Comparison of ENCODE assay signal across 8 cellular contexts in the genomic region with DNA sequence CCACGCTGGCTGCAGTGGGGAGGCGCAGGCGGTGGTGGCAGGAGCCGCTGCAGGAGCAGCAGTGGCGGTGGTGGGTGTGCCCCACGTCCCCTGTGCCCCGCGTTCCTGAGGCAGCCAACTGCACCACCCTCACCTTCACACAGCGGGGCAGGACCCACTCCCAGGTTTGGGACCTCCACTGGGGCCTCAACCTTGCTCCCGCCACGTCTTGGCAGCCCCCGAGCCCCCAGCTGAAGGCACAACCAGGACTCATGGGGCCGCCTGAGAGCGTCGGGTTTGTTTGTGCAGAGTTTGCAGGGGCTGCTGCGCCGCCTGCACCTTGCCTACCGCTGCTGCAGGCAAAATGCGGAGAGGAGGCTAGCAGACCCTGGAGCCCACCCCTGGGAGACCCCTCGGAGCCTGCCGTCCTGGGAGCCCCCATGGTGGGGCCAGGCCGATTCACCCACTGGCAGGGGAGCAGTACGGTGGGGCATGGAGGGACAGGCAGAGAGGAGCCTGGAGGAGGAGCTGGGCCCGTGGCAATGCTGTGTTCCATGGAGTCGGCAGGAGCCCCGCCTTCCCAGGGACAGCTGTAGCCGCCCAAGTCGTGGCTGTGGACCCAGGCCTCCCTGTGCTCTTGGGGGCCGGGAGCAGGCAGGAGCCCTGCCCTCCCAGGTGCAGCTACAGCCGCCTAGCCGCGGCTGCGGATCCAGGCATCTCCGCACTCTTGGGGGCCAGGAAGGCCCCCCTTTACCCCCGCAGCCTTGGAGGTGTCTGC.
A peak's percentile ranks its signal among the peaks of the same experiment; 100 is the strongest.
DNase-seq lines count a peak whose midpoint lies in the region; ATAC-seq and TF ChIP-seq lines count a peak whose summit lies in the region.

No MANE protein-coding gene starts in this region.

- H3K4me1 ChIP-seq in DOHH2 (ENCODE audit: control insufficient read depth, low read length) (peaks cover 21% of the 10 kb centered on the region), mucosa of rectum (ENCODE audit: control insufficient read depth in 2 of 2, insufficient read depth in 2 of 2, low read length in 2 of 2) (peaks cover 11 to 12% of the 10 kb centered on the region in 2 donors)

- H3K27me3 Mint-ChIP-seq in dendritic cell treated with granulocyte-macrophage colony-stimulating factor and Interleukin-4, amounts not matched to agents 40 ng/mL and 50 ng/mL, for 4 days, result peaks cover 34% of the 10 kb centered on the region

- H3K36me3 ChIP-seq in DOHH2 (ENCODE audit: control insufficient read depth, low read length), result no peaks in the 10 kb centered on the region
- no peaks in the 10 kb centered on the region for H3K36me3 ChIP-seq in mucosa of rectum (ENCODE audit: control insufficient read depth in 2 of 2, insufficient read depth in 2 of 2, low read length in 2 of 2)

- no peaks in the 10 kb centered on the region for H3K36me3 Mint-ChIP-seq in dendritic cell treated with granulocyte-macrophage colony-stimulating factor and Interleukin-4, amounts not matched to agents 40 ng/mL and 50 ng/mL, for 4 days (ENCODE audit: low read depth)

- H3K9ac ChIP-seq in mucosa of rectum (ENCODE audit: low read depth in 1 of 2, low read length in 2 of 2), result peak overlapping the region; percentile 63 to 69

- H3K9me2 ChIP-seq in DOHH2 (replicated peaks; ENCODE audit: control insufficient read depth, low read length), result no peaks in the 10 kb centered on the region

- H3K79me2 ChIP-seq in DOHH2 (ENCODE audit: control insufficient read depth, low read length), result no peaks in the 10 kb centered on the region

- TF ChIP-seq CTCF in DOHH2 (IDR thresholded peaks at IDR 0.05; ENCODE audit: low read depth, low read length, poor library complexity, severe bottlenecking), result peak; percentile 19

- ATAC-seq in GM18873 (IDR thresholded peaks at IDR 0.05; ENCODE audit: low FRiP score, unreplicated experiment) (no peak), HG03135 (IDR thresholded peaks at IDR 0.05; ENCODE audit: unreplicated experiment) (no peak)

- H3K27me3 ChIP-seq in DOHH2 (ENCODE audit: control insufficient read depth, low read length) (peaks cover 3% of the 10 kb centered on the region; the same call in 1 of the 2 replicates), mucosa of rectum (ENCODE audit: control insufficient read depth in 2 of 2, insufficient read depth in 2 of 2, low read length in 2 of 2) (no peaks in the 10 kb centered on the region)

- H3K4me1 Mint-ChIP-seq in dendritic cell treated with granulocyte-macrophage colony-stimulating factor and Interleukin-4, amounts not matched to agents 40 ng/mL and 50 ng/mL, for 4 days (ENCODE audit: low read depth), result peaks cover 15% of the 10 kb centered on the region

- no peaks in the 10 kb centered on the region for H3K9me3 Mint-ChIP-seq in dendritic cell treated with granulocyte-macrophage colony-stimulating factor and Interleukin-4, amounts not matched to agents 40 ng/mL and 50 ng/mL, for 4 days

- intact Hi-C loops in dendritic cell treated with granulocyte-macrophage colony-stimulating factor and Interleukin-4, amounts not matched to agents 40 ng/mL and 50 ng/mL, for 4 days (cut with micrococcal nuclease), result loop anchor here (5.0 kb wide), 2 partner anchors 129 to 601 kb away; no protein-coding TSS in a partner anchor

- peak overlapping the region; percentile 56 for H3K4me2 ChIP-seq in DOHH2 (ENCODE audit: low read length)

- no peaks in the 10 kb centered on the region for H4K20me1 ChIP-seq in DOHH2 (ENCODE audit: control insufficient read depth, insufficient read depth, low read depth, low read length)

- H3K9me3 ChIP-seq in DOHH2 (ENCODE audit: control insufficient read depth, insufficient read depth, low read length) (no peaks in the 10 kb centered on the region), mucosa of rectum (ENCODE audit: control insufficient read depth in 2 of 2, low read length in 2 of 2) (no peaks in the 10 kb centered on the region)

- peak overlapping the region; percentile 51 for H3K4me3 ChIP-seq in DOHH2 (ENCODE audit: low read length)
- peak overlapping the region; percentile 69 to 71 for H3K4me3 ChIP-seq in mucosa of rectum (ENCODE audit: low read length in 2 of 2)

- H3F3A ChIP-seq in DOHH2 (ENCODE audit: control insufficient read depth, insufficient read depth), result no peaks in the 10 kb centered on the region; the same call in 1 of the 2 replicates

- H3K4me3 Mint-ChIP-seq in dendritic cell treated with granulocyte-macrophage colony-stimulating factor and Interleukin-4, amounts not matched to agents 40 ng/mL and 50 ng/mL, for 4 days, result peak overlapping the region; percentile 76

- DNase-seq in NCI-H2227 treated with DMSO at 0.1 percent for 48 hours (lab: John Stamatoyannopoulos, UW) (peak; percentile 35), GOT3 (lab: John Stamatoyannopoulos, UW) (no peak), putamen (ENCODE audit: low spot score) (no peak)

- H3K27ac ChIP-seq in DOHH2 (ENCODE audit: low read depth, low read length) (no peak overlapping the region), mucosa of rectum (ENCODE audit: low read depth in 2 of 2, low read length in 2 of 2) (peak overlapping the region; percentile 35 to 52)

- peak overlapping the region; percentile 61 for H3K27ac Mint-ChIP-seq in dendritic cell treated with granulocyte-macrophage colony-stimulating factor and Interleukin-4, amounts not matched to agents 40 ng/mL and 50 ng/mL, for 4 days
